Comparison of ENCODE assay signal across 14 cellular contexts in the genomic region with DNA sequence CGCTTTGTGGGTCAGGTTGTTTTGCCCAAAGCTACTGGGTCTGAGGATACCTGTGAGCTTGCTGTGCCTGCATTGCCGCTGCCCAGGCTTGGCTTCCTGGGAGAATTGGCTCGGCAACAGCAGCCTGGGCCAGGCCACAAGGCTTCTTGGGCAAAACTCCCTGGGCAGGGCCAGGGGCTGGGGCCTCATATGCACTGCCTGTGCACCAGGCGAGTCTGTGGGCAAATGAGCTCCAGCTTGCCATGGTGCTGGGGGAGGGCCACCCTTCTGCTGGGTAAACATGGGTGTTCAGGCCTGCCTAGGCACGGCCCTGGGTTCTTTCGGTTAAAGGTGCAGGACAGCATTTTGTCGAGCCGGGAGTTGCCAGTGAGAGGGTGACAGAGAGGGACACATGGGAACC. TPM values are rescaled to one million over a fixed set of nuclear protein-coding genes. Genes with fewer than 3 reads are reported as not detected.
DNase-seq lines count a peak whose midpoint lies in the region; ATAC-seq, FAIRE-seq and TF ChIP-seq lines count a peak whose summit lies in the region.
"Had no signal": no experiment of that assay in that cellular context is flagged by ENCODE, and none has a peak within 500 bp of the region (broad histone marks: within the 10 kb centered on the region; RNA-seq: fewer than 3 reads in every experiment).

No MANE protein-coding gene starts in this region.

- peaks cover 95% of the 10 kb centered on the region for H3K79me2 ChIP-seq in neural progenitor cell (ENCODE audit: low read depth)

- no peak overlapping the region for H2AFZ ChIP-seq in neural progenitor cell (replicated peaks)

- intact Hi-C loops in prostate gland (cut with DNase I), result no loop called here
- intact Hi-C loops in activated CD8-positive, alpha-beta T cell treated with anti-CD3 and anti-CD28 coated beads for 36 hours (cut with micrococcal nuclease), result no loop called here

- TF ChIP-seq POLR2A in A549 (IDR thresholded peaks at IDR 0.05; ENCODE audit: low read length) (no peak), gastroesophageal sphincter (IDR thresholded peaks at IDR 0.05) (no peak), prostate gland (IDR thresholded peaks at IDR 0.05) (peak; percentile 64)

- no peak overlapping the region for H3K4me3 Mint-ChIP-seq in activated CD8-positive, alpha-beta T cell treated with anti-CD3 and anti-CD28 coated beads for 36 hours
- H3K4me3 Mint-ChIP-seq in neural progenitor cell, result no peak overlapping the region
- H3K4me3 Mint-ChIP-seq: activated naive CD4-positive, alpha-beta T cell treated with anti-CD3 and anti-CD28 coated beads, Interleukin-2, amount 10 ng/mL, durations not matched to agents 7 days and 5 days; natural killer cell; stimulated activated naive B cell treated with anti-CD40 and anti-IgM and Interleukin-4, amounts not matched to agents 10 μg/mL and 1 μg/mL and 100 μg/mL, for 72 hours had no signal

- POLR2A ChIA-PET in A549 (lab: Yijun Ruan, JAX), result no interaction called here
- POLR2A ChIA-PET in activated CD8-positive, alpha-beta T cell treated with anti-CD3 and anti-CD28 coated beads for 36 hours (lab: Charles Lee), result no interaction called here

- H3K27ac Mint-ChIP-seq in activated CD8-positive, alpha-beta T cell treated with anti-CD3 and anti-CD28 coated beads for 36 hours, result no peak overlapping the region
- no peak overlapping the region for H3K27ac Mint-ChIP-seq in neural progenitor cell
- H3K27ac Mint-ChIP-seq: activated naive CD4-positive, alpha-beta T cell treated with anti-CD3 and anti-CD28 coated beads, Interleukin-2, amount 10 ng/mL, durations not matched to agents 7 days and 5 days; stimulated activated naive B cell treated with anti-CD40 and anti-IgM and Interleukin-4, amounts not matched to agents 10 μg/mL and 1 μg/mL and 100 μg/mL, for 72 hours had no signal

- TF ChIP-seq CTCF in A549 (IDR thresholded peaks at IDR 0.05) (no peak), gastroesophageal sphincter (IDR thresholded peaks at IDR 0.05) (no peak), prostate gland (IDR thresholded peaks at IDR 0.05) (no peak), D721Med (IDR thresholded peaks at IDR 0.05; ENCODE audit: insufficient read depth, missing control alignments) (no peak), neural progenitor cell (IDR thresholded peaks at IDR 0.05) (no peak)
- no peak for TF ChIP-seq CTCF in activated CD8-positive, alpha-beta T cell treated with anti-CD3 and anti-CD28 coated beads for 36 hours (IDR thresholded peaks at IDR 0.05)

- H3K9ac ChIP-seq in neural progenitor cell, result no peak overlapping the region

- no peaks in the 10 kb centered on the region for H3K9me3 Mint-ChIP-seq in activated CD8-positive, alpha-beta T cell treated with anti-CD3 and anti-CD28 coated beads for 36 hours
- no peaks in the 10 kb centered on the region for H3K9me3 Mint-ChIP-seq in neural progenitor cell
- H3K9me3 Mint-ChIP-seq: activated naive CD4-positive, alpha-beta T cell treated with anti-CD3 and anti-CD28 coated beads, Interleukin-2, amount 10 ng/mL, durations not matched to agents 7 days and 5 days; natural killer cell had no signal

- no peaks in the 10 kb centered on the region for H3K36me3 Mint-ChIP-seq in activated CD8-positive, alpha-beta T cell treated with anti-CD3 and anti-CD28 coated beads for 36 hours (ENCODE audit: low read depth)
- H3K36me3 Mint-ChIP-seq in neural progenitor cell, result no peaks in the 10 kb centered on the region
- H3K36me3 Mint-ChIP-seq: activated naive CD4-positive, alpha-beta T cell treated with anti-CD3 and anti-CD28 coated beads, Interleukin-2, amount 10 ng/mL, durations not matched to agents 7 days and 5 days; natural killer cell had no signal

- no peaks in the 10 kb centered on the region for H3K27me3 Mint-ChIP-seq in activated CD8-positive, alpha-beta T cell treated with anti-CD3 and anti-CD28 coated beads for 36 hours
- H3K27me3 Mint-ChIP-seq in neural progenitor cell (ENCODE audit: insufficient read depth, low read depth), result peaks cover 3% of the 10 kb centered on the region

- peak overlapping the region; percentile 21 to 98; a peak in 3 of 6 replicates for H3K27ac ChIP-seq in A549
- H3K27ac ChIP-seq in gastroesophageal sphincter, result peak overlapping the region in 3 of 4 donors; percentile 50 to 75 (median 57)
- H3K27ac ChIP-seq in prostate gland, result peak overlapping the region; percentile 28 to 44
- H3K27ac ChIP-seq in neural progenitor cell, result no peak overlapping the region

- H3K9me3 ChIP-seq in A549 (no peaks in the 10 kb centered on the region), gastroesophageal sphincter (no peaks in the 10 kb centered on the region), prostate gland (no peaks in the 10 kb centered on the region), neural progenitor cell (ENCODE audit: low read depth) (no peaks in the 10 kb centered on the region)

- no peak for TF ChIP-seq RAD21 in A549 (conservative IDR thresholded peaks at IDR 0.05 in 1 of 2, IDR thresholded peaks at IDR 0.05 in 1 of 2)

- H3K4me1 ChIP-seq in A549, result peaks cover 99% of the 10 kb centered on the region
- H3K4me1 ChIP-seq in gastroesophageal sphincter, result peaks cover 16 to 99% (median 86%) of the 10 kb centered on the region in 3 donors
- H3K4me1 ChIP-seq in prostate gland (replicated peaks), result peaks cover 45% of the 10 kb centered on the region
- H3K4me1 ChIP-seq in neural progenitor cell, result peaks cover 12% of the 10 kb centered on the region

- H3K4me1 Mint-ChIP-seq in activated CD8-positive, alpha-beta T cell treated with anti-CD3 and anti-CD28 coated beads for 36 hours (ENCODE audit: low read depth), result peaks cover 26% of the 10 kb centered on the region
- peaks cover 71% of the 10 kb centered on the region for H3K4me1 Mint-ChIP-seq in neural progenitor cell

- no peaks in the 10 kb centered on the region for H3F3A ChIP-seq in neural progenitor cell (ENCODE audit: low read depth)

- TF ChIP-seq EP300 in A549 (IDR thresholded peaks at IDR 0.05) (no peak), gastroesophageal sphincter (IDR thresholded peaks at IDR 0.05) (no peak)

- peaks cover 0 to 5% of the 10 kb centered on the region in 2 donors for H3K36me3 ChIP-seq in gastroesophageal sphincter
- H3K36me3 ChIP-seq in prostate gland, result no peaks in the 10 kb centered on the region
- no peaks in the 10 kb centered on the region for H3K36me3 ChIP-seq in neural progenitor cell

- ATAC-seq in A549 (no peak), gastroesophageal sphincter (no peak)
- no peak for ATAC-seq in activated CD8-positive, alpha-beta T cell treated with anti-CD3 and anti-CD28 coated beads for 36 hours
- ATAC-seq: natural killer cell; stimulated activated naive B cell treated with anti-CD40 and anti-IgM and Interleukin-4, amounts not matched to agents 10 μg/mL and 1 μg/mL and 100 μg/mL, for 72 hours had no signal

- no peaks in the 10 kb centered on the region for H3K27me3 ChIP-seq in gastroesophageal sphincter
- no peaks in the 10 kb centered on the region for H3K27me3 ChIP-seq in prostate gland (replicated peaks; ENCODE audit: insufficient read depth)
- no peaks in the 10 kb centered on the region for H3K27me3 ChIP-seq in neural progenitor cell

- DNase-seq in A549 (ENCODE audit: low read depth in 1 of 2, low spot score in 1 of 2) (no peak), NCI-H526 treated with DMSO at 0.1 percent for 48 hours (lab: John Stamatoyannopoulos, UW) (peak; percentile 52), prostate gland (ENCODE audit: low spot score) (peak; percentile 88), D721Med (ENCODE audit: insufficient read length, low spot score) (no peak), neural progenitor cell (ENCODE audit: low spot score) (no peak), NCI-H82 (lab: John Stamatoyannopoulos, UW) (no peak)
- DNase-seq in activated CD8-positive, alpha-beta T cell treated with anti-CD3 and anti-CD28 coated beads for 36 hours, result no peak
- DNase-seq: ACHN; activated CD8-positive, alpha-beta memory T cell treated with anti-CD3 and anti-CD28 coated beads, Interleukin-2, amount 50 U/mL, for 4 hours; activated naive CD4-positive, alpha-beta T cell treated with anti-CD3 and anti-CD28 coated beads, Interleukin-2, amount 10 ng/mL, durations not matched to agents 7 days and 5 days; H7; natural killer cell; stimulated activated naive B cell treated with anti-CD40 and anti-IgM and Interleukin-4, amounts not matched to agents 10 μg/mL and 1 μg/mL and 100 μg/mL, for 72 hours had no signal

- no peak for FAIRE-seq in A549 (lab: Jason Lieb, UNC)
- no peak for FAIRE-seq in D721Med (lab: Jason Lieb, UNC)

- H4K20me1 ChIP-seq in neural progenitor cell (ENCODE audit: low read depth), result peaks cover 98% of the 10 kb centered on the region

- no peak overlapping the region for H3K4me3 ChIP-seq in A549
- no peak overlapping the region for H3K4me3 ChIP-seq in gastroesophageal sphincter
- no peak overlapping the region for H3K4me3 ChIP-seq in prostate gland
- H3K4me3 ChIP-seq in neural progenitor cell, result no peak overlapping the region

- CTCF ChIA-PET in A549 (lab: Yijun Ruan, JAX), result interaction anchor here (0.8 to 34.5 kb wide), 6 partner anchors 10 to 1041 kb away, joined by 3 to 373 read pairs (median 4); no protein-coding TSS in a partner anchor
- CTCF ChIA-PET in activated CD8-positive, alpha-beta T cell treated with anti-CD3 and anti-CD28 coated beads for 36 hours (lab: Charles Lee), result interaction anchor here (0.9 kb wide), 1 partner anchor 135 kb away, joined by 3 read pairs; no protein-coding TSS in a partner anchor

- 74% methylated on average over 7 of the region's 8 CpGs for WGBS in A549 (ENCODE audit: missing lambda C conversion rate)
- no CpG with 5 or more reads among the region's 8 CpGs for WGBS in gastroesophageal sphincter (ENCODE audit: low coverage in 1 of 2), 2 donors
- WGBS in prostate gland, result 29% methylated on average over 8 of the region's 8 CpGs

- H3K4me2 ChIP-seq in A549, result 0 out of 3 replicates have a peak overlapping the region, but pooled peaks have one; percentile 10
- no peak overlapping the region for H3K4me2 ChIP-seq in neural progenitor cell

TF ChIP-seq in A549, 52 proteins besides CTCF, POLR2A, EP300 and RAD21 (continues in another document):
- TF ChIP-seq, protein P1, sequence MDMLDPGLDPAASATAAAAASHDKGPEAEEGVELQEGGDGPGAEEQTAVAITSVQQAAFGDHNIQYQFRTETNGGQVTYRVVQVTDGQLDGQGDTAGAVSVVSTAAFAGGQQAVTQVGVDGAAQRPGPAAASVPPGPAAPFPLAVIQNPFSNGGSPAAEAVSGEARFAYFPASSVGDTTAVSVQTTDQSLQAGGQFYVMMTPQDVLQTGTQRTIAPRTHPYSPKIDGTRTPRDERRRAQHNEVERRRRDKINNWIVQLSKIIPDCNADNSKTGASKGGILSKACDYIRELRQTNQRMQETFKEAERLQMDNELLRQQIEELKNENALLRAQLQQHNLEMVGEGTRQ (IDR thresholded peaks at IDR 0.05), result no peak

RNA-seq across cellular contexts. Expression of a gene that starts 19.4 kb away (rescaled TPM):
- 8.1 and 14.7 TPM in 2 replicates for polyA plus RNA-seq in A549 (2011; rRNA removed)
- 31.6 and 42.1 TPM in 2 replicates for polyA plus RNA-seq in A549 (2012; cell fraction: cytosol; rRNA removed)
- polyA plus RNA-seq in A549 (2012; cell fraction: nucleus; rRNA removed), result 63.3 and 68.3 TPM in 2 replicates
- 29.1 to 30.3 TPM (median 30.1 TPM) in 3 replicates for polyA plus RNA-seq in A549 (2017; fragmentation: RNase III; extraction: RNeasy Plus Mini Kit Qiagen cat#74134 plus additional on column Dnase treatment)
- 16.1 and 17.8 TPM in 2 replicates for polyA minus RNA-seq in A549 (2011; rRNA and poly(A)+ RNA removed)
- 10 to 100 TPM; 36.3 to 79.2 (median 67.1) TPM for total RNA-seq in gastroesophageal sphincter
- total RNA-seq in prostate gland, result 10 to 100 TPM; 69.6 to 78.5 TPM
- total RNA-seq in activated CD8-positive, alpha-beta T cell treated with anti-CD3 and anti-CD28 coated beads for 36 hours, result 10 to 100 TPM; 46.5 to 52.2 TPM
- 5.8 and 12.3 TPM in 2 replicates for total RNA-seq in neural progenitor cell (ENCODE audit: low replicate concordance)

Comparison
In these comparisons a context has a peak if more than half of its experiments do, and no peak if none do; other contexts are left out.
1. DNase-seq: peak in NCI-H526 treated with DMSO at 0.1 percent for 48 hours (single experiment) and prostate gland (single experiment); none in A549 (0 of 2), D721Med (single experiment), activated CD8-positive, alpha-beta T cell treated with anti-CD3 and anti-CD28 coated beads for 36 hours (single experiment), neural progenitor cell (single experiment) and NCI-H82 (single experiment).